Comparison of ENCODE assay signal across 8 cellular contexts in genomic region chr19:49869484-49870308, GRCh38. TPM values are rescaled to one million over a fixed set of nuclear protein-coding genes. Genes with fewer than 3 reads are reported as not detected.
DNase-seq lines count a peak whose midpoint lies in the region; TF ChIP-seq lines count a peak whose summit lies in the region.

No MANE protein-coding gene starts in this region.

- H3K4me1 ChIP-seq in effector memory CD4-positive, alpha-beta T cell (ENCODE audit: control insufficient read depth, insufficient read depth, low read length, poor library complexity, severe bottlenecking) = peaks cover 26% of the 10 kb centered on the region

- H3K27ac ChIP-seq in effector memory CD4-positive, alpha-beta T cell (ENCODE audit: insufficient read depth, low read length, poor library complexity, severe bottlenecking) = peak overlapping the region; percentile 74

- no peaks in the 10 kb centered on the region for H3K9me3 ChIP-seq in effector memory CD4-positive, alpha-beta T cell (ENCODE audit: control insufficient read depth, low read length)

- peaks cover 3% of the 10 kb centered on the region for H3K36me3 ChIP-seq in effector memory CD4-positive, alpha-beta T cell (ENCODE audit: control insufficient read depth, insufficient read depth, low read length)

- H3K4me3 ChIP-seq in effector memory CD4-positive, alpha-beta T cell (ENCODE audit: insufficient read depth, low read depth, low read length, poor library complexity, severe bottlenecking) = peak overlapping the region; percentile 61

- DNase-seq in COLO668 (lab: John Stamatoyannopoulos, UW; ENCODE audit: unreplicated experiment) (peak; percentile 98), GM20000 (ENCODE audit: low spot score) (peak; percentile 93), HT-29 (ENCODE audit: low spot score) (peak; percentile 100), lung microvascular endothelial cell (ENCODE audit: low read depth in 2 of 2) (peak; percentile 100)
- DNase-seq in NK-92 treated with Interleukin-12 subunit alpha and Interleukin-12 subunit beta, amount 100 ng/mL, for 24 hours (lab: John Stamatoyannopoulos, UW) = peak; percentile 92
- DNase-seq in activated CD8-positive, alpha-beta memory T cell treated with anti-CD3 and anti-CD28 coated beads for 4 hours (ENCODE audit: low read depth in 2 of 2) = peak; percentile 78
- DNase-seq in effector memory CD4-positive, alpha-beta T cell = peak; percentile 83 to 90 (median 90)
- peak; percentile 73 to 74 (median 74) for DNase-seq in stimulated activated CD4-positive, alpha-beta T cell treated with anti-CD3 and anti-CD28 coated beads, TNF-alpha, amount 100 ng/mL, for 4 hours (ENCODE audit: low read depth in 3 of 3)

- no peak for TF ChIP-seq CTCF in GM20000 (IDR thresholded peaks at IDR 0.05; ENCODE audit: extremely low read depth, missing control alignments)

- H3K27me3 ChIP-seq in effector memory CD4-positive, alpha-beta T cell (replicated peaks; ENCODE audit: control insufficient read depth, insufficient read depth, low read length, poor library complexity, severe bottlenecking) = no peaks in the 10 kb centered on the region

RNA-seq across cellular contexts. Expression of gene PNKP, which starts 2.3 kb away (rescaled TPM):
- 215 and 243 TPM in 2 replicates for total RNA-seq in HT-29 (2014; rRNA removed; shearing (Covaris generic))
- total RNA-seq in lung microvascular endothelial cell = 25.5 and 27.4 TPM in 2 replicates

RNA-seq across cellular contexts. Expression of gene AKT1S1, which starts 7.5 kb away (rescaled TPM):
- 89.9 and 96.4 TPM in 2 replicates for total RNA-seq in HT-29 (2014; rRNA removed; shearing (Covaris generic))
- total RNA-seq in lung microvascular endothelial cell = 5.7 and 8.1 TPM in 2 replicates

RNA-seq across cellular contexts. Expression of gene TBC1D17, which starts 7.8 kb away (rescaled TPM):
- total RNA-seq in HT-29 (2014; rRNA removed; shearing (Covaris generic)) = 34.5 and 38.4 TPM in 2 replicates
- total RNA-seq in lung microvascular endothelial cell = 6.1 and 8.3 TPM in 2 replicates

RNA-seq across cellular contexts. Expression of gene PTOV1, which starts 18.7 kb away (rescaled TPM):
- total RNA-seq in HT-29 (2014; rRNA removed; shearing (Covaris generic)) = 188 and 218 TPM in 2 replicates
- total RNA-seq in lung microvascular endothelial cell = 42.1 and 49.6 TPM in 2 replicates

RNA-seq across cellular contexts. Expression of gene IL4I1, which starts 27.0 kb away (rescaled TPM):
- total RNA-seq in HT-29 (2014; rRNA removed; shearing (Covaris generic)) = 1.1 and 2.3 TPM in 2 replicates
- total RNA-seq in lung microvascular endothelial cell = 0.40 and 1.7 TPM in 2 replicates

Comparison
In these comparisons a context has a peak if more than half of its experiments do, and no peak if none do; other contexts are left out.
1. Peak in every context shown above with its lines: DNase-seq, H3K4me3 ChIP-seq and H3K27ac ChIP-seq.